Comparison of ENCODE assay signal across 21 cellular contexts in the genomic region with DNA sequence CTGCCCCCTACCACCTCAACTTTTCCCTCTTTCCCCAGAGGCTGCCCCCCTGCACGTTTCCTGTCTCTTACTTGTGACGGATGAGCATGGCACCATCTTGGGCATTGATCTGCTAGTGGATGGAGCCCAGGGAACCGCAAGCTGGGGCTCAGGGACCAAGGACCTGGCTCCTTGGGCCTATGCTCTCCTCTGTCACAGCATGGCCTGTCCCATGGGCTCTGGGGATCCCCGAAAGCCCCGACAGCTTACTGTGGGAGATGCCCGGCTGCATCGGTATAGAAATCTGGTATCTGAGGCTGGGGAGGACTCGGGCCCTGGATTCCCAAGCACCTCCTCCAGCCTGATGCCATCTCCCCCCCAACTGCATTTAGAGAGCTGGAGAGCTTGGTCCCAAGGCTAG. TPM values are rescaled to one million over a fixed set of nuclear protein-coding genes. Genes with fewer than 3 reads are reported as not detected.
"Had no signal": no experiment of that assay in that cellular context is flagged by ENCODE, and none has a peak within 500 bp of the region (broad histone marks: within the 10 kb centered on the region; RNA-seq: fewer than 3 reads in every experiment).

No MANE protein-coding gene starts in this region.

- H3K9me3 Mint-ChIP-seq: activated naive CD8-positive, alpha-beta T cell treated with anti-CD3 and anti-CD28 coated beads for 36 hours had no signal

- H3K4me2 ChIP-seq: neural progenitor cell had no signal

- H3K27ac Mint-ChIP-seq: activated CD8-positive, alpha-beta T cell treated with anti-CD3 and anti-CD28 coated beads, Interleukin-2, amount 10 ng/mL, durations not matched to agents 7 days and 5 days; activated naive CD8-positive, alpha-beta T cell treated with anti-CD3 and anti-CD28 coated beads for 36 hours; neural progenitor cell had no signal

- H3K9ac ChIP-seq: neural progenitor cell, parathyroid adenoma had no signal

- H3K4me3 Mint-ChIP-seq: activated CD8-positive, alpha-beta T cell treated with anti-CD3 and anti-CD28 coated beads, Interleukin-2, amount 10 ng/mL, durations not matched to agents 7 days and 5 days; activated naive CD8-positive, alpha-beta T cell treated with anti-CD3 and anti-CD28 coated beads for 36 hours; neural progenitor cell had no signal

- H3K27me3 ChIP-seq: breast epithelium had no signal

- H2AFZ ChIP-seq: neural progenitor cell, parathyroid adenoma had no signal

- H3K27ac ChIP-seq: breast epithelium, neural progenitor cell, parathyroid adenoma, skin epidermis, uterus had no signal

- H3K79me2 ChIP-seq: parathyroid adenoma had no signal

- ATAC-seq: activated CD8-positive, alpha-beta T cell treated with anti-CD3 and anti-CD28 coated beads, Interleukin-2, amount 10 ng/mL, durations not matched to agents 7 days and 5 days; esophagus mucosa; left cardiac atrium; mucosa of descending colon; SK-N-SH treated with all-trans-retinoic acid at 6 μM for 48 hours had no signal

- H3K9me3 ChIP-seq: breast epithelium, mucosa of descending colon, uterus had no signal

- H3K4me3 ChIP-seq: breast epithelium, mucosa of descending colon, neural progenitor cell, skin epidermis, uterus had no signal

- H3K36me3 ChIP-seq: breast epithelium, neural progenitor cell, uterus had no signal

- DNase-seq: activated CD4-positive, alpha-beta T cell treated with anti-CD3 and anti-CD28 coated beads for 1 hour; activated CD8-positive, alpha-beta memory T cell treated with anti-CD3 and anti-CD28 coated beads, Interleukin-2, amount 50 U/mL, for 48 hours; activated CD8-positive, alpha-beta T cell treated with anti-CD3 and anti-CD28 coated beads, Interleukin-2, amount 10 ng/mL, durations not matched to agents 7 days and 5 days; activated naive CD8-positive, alpha-beta T cell treated with anti-CD3 and anti-CD28 coated beads for 36 hours; anterior cingulate cortex; hypothalamus; left cardiac atrium; mucosa of descending colon; retina; T-helper 9 cell; uterus had no signal

- H3K36me3 Mint-ChIP-seq: activated naive CD8-positive, alpha-beta T cell treated with anti-CD3 and anti-CD28 coated beads for 36 hours; neural progenitor cell had no signal

- H3K4me1 ChIP-seq: breast epithelium, uterus had no signal

RNA-seq across cellular contexts. Expression of a gene that starts 1.9 kb away (rescaled TPM):
- total RNA-seq: activated CD8-positive, alpha-beta T cell treated with anti-CD3 and anti-CD28 coated beads, Interleukin-2, amount 10 ng/mL, durations not matched to agents 7 days and 5 days; activated naive CD8-positive, alpha-beta T cell treated with anti-CD3 and anti-CD28 coated beads for 36 hours; dermis microvascular lymphatic vessel endothelial cell; lung microvascular endothelial cell had no signal

RNA-seq across cellular contexts. Expression of a gene that starts 30.1 kb away (rescaled TPM):
- total RNA-seq: activated CD8-positive, alpha-beta T cell treated with anti-CD3 and anti-CD28 coated beads, Interleukin-2, amount 10 ng/mL, durations not matched to agents 7 days and 5 days; activated naive CD8-positive, alpha-beta T cell treated with anti-CD3 and anti-CD28 coated beads for 36 hours; breast epithelium; chondrocyte; dermis microvascular lymphatic vessel endothelial cell; esophagus mucosa; glomerular endothelial cell; left cardiac atrium; lung microvascular endothelial cell; uterus had no signal
